Comparison of ENCODE assay signal across 2 cellular contexts in genomic region chr11:29268733-29269132, GRCh38.
TF ChIP-seq lines count a peak whose summit lies in the region.

No MANE protein-coding gene starts in this region.

TF ChIP-seq in liver, 16 proteins besides CTCF, POLR2A, EP300 and RAD21 (continued from another document):
- no peak for TF ChIP-seq REST (IDR thresholded peaks at IDR 0.05)

TF ChIP-seq in HepG2, 621 proteins besides CTCF, POLR2A, EP300 and RAD21 (continued from another document):
- TF ChIP-seq NFKB2 (CRISPR knock-in tag; IDR thresholded peaks at IDR 0.05; ENCODE audit: borderline replicate concordance) (no peak), KLF15 (CRISPR knock-in tag; IDR thresholded peaks at IDR 0.05; ENCODE audit: borderline replicate concordance) (no peak), NAIF1 (CRISPR knock-in tag; IDR thresholded peaks at IDR 0.05; ENCODE audit: borderline replicate concordance) (no peak), RNF219 (CRISPR knock-in tag; IDR thresholded peaks at IDR 0.05) (no peak), DMAP1 (CRISPR knock-in tag; IDR thresholded peaks at IDR 0.05) (no peak), ZNF546 (CRISPR knock-in tag; conservative IDR thresholded peaks at IDR 0.05) (no peak), NCOA1 (CRISPR knock-in tag; IDR thresholded peaks at IDR 0.05) (no peak), POGK (CRISPR knock-in tag; conservative IDR thresholded peaks at IDR 0.05) (no peak)
- TF ChIP-seq, protein P1, sequence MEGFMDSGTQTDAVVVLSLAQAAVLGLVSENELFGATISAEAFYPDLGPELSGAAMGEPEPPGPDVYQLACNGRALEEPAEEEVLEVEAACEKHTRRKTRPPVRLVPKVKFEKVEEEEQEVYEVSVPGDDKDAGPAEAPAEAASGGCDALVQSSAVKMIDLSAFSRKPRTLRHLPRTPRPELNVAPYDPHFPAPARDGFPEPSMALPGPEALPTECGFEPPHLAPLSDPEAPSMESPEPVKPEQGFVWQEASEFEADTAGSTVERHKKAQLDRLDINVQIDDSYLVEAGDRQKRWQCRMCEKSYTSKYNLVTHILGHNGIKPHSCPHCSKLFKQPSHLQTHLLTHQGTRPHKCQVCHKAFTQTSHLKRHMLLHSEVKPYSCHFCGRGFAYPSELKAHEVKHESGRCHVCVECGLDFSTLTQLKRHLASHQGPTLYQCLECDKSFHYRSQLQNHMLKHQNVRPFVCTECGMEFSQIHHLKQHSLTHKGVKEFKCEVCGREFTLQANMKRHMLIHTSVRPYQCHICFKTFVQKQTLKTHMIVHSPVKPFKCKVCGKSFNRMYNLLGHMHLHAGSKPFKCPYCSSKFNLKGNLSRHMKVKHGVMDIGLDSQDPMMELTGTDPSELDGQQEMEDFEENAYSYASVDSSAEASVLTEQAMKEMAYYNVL (CRISPR knock-in tag; IDR thresholded peaks at IDR 0.05; ENCODE audit: borderline replicate concordance), result no peak
